ENCODE assay signal across 7 cellular contexts in genomic region chr11:121481484-121482230, GRCh38. TPM values are rescaled to one million over a fixed set of nuclear protein-coding genes. Genes with fewer than 3 reads are reported as not detected.
DNase-seq lines count a peak whose midpoint lies in the region; ATAC-seq, FAIRE-seq and TF ChIP-seq lines count a peak whose summit lies in the region.
"Not testable (repeated sequence)": the region's sequence is repeated elsewhere in the genome, so short reads cannot be mapped to it uniquely, and the experiment has no call there.

No MANE protein-coding gene starts in this region.

- DNase-seq in GM18507 (ENCODE audit: extremely low spot score, insufficient read length, low read depth): not testable (repeated sequence)
- peak; percentile 51 for DNase-seq in GM20000 (ENCODE audit: low spot score)
- DNase-seq in HL-60 (ENCODE audit: low read depth in 1 of 2, low spot score in 1 of 2): peak in 1 of 2 experiments; percentile 73
- DNase-seq in T-helper 2 cell: peak in 3 of 5 experiments; percentile 43 to 97 (median 89)
- peak; percentile 61 to 66 for DNase-seq in activated naive CD4-positive, alpha-beta T cell treated with anti-CD3 and anti-CD28 coated beads, Interleukin-2, amount 50 U/mL, for 72 hours (ENCODE audit: low spot score in 2 of 2)
- peak in 8 of 9 donors; percentile 30 to 80 (median 72) for DNase-seq in naive thymus-derived CD4-positive, alpha-beta T cell

- peaks cover 8 to 51% (median 16%) of the 10 kb centered on the region in 3 experiments for H3K36me3 ChIP-seq in naive thymus-derived CD4-positive, alpha-beta T cell (ENCODE audit: control insufficient read depth in 2 of 3, insufficient read depth in 3 of 3, low read length in 3 of 3)

- H3K9me3 ChIP-seq in naive thymus-derived CD4-positive, alpha-beta T cell (ENCODE audit: control insufficient read depth in 2 of 3, low read length in 3 of 3): not testable (repeated sequence)

- H3K27ac ChIP-seq in HL-60 (replicated peaks): peak overlapping the region; percentile 71
- H3K27ac ChIP-seq in naive thymus-derived CD4-positive, alpha-beta T cell (ENCODE audit: low read depth, low read length): peak overlapping the region; percentile 61

- H3K27ac Mint-ChIP-seq in activated naive CD4-positive, alpha-beta T cell treated with anti-CD3 and anti-CD28 coated beads, Interleukin-2, amount 50 U/mL, for 72 hours: peak overlapping the region; percentile 96 to 97
- H3K27ac Mint-ChIP-seq in naive thymus-derived CD4-positive, alpha-beta T cell: peak overlapping the region; percentile 84 to 97 (median 94)

- H3K27me3 ChIP-seq in HL-60 (ENCODE audit: insufficient read depth, poor library complexity, severe bottlenecking); naive thymus-derived CD4-positive, alpha-beta T cell (ENCODE audit: control insufficient read depth in 2 of 2, insufficient read depth in 2 of 2, low read length in 2 of 2): not testable (repeated sequence)

- H3K36me3 Mint-ChIP-seq in activated naive CD4-positive, alpha-beta T cell treated with anti-CD3 and anti-CD28 coated beads, Interleukin-2, amount 50 U/mL, for 72 hours: peaks cover 28 to 30% of the 10 kb centered on the region in 2 donors
- peaks cover 10 to 49% (median 20%) of the 10 kb centered on the region in 5 donors for H3K36me3 Mint-ChIP-seq in naive thymus-derived CD4-positive, alpha-beta T cell

- FAIRE-seq in GM18507 (lab: Jason Lieb, UNC): peak; percentile 92

- H3K9me3 Mint-ChIP-seq in activated naive CD4-positive, alpha-beta T cell treated with anti-CD3 and anti-CD28 coated beads, Interleukin-2, amount 50 U/mL, for 72 hours; naive thymus-derived CD4-positive, alpha-beta T cell: not testable (repeated sequence)

- not testable (repeated sequence) for H3K4me3 ChIP-seq in HL-60 (replicated peaks; ENCODE audit: insufficient read depth, low read length)
- H3K4me3 ChIP-seq in naive thymus-derived CD4-positive, alpha-beta T cell (ENCODE audit: low read length): peak overlapping the region; percentile 30

- peak overlapping the region; percentile 73 to 89 (median 86) for H3K4me3 Mint-ChIP-seq in naive thymus-derived CD4-positive, alpha-beta T cell

- not testable (repeated sequence) for TF ChIP-seq CTCF in GM20000 (IDR thresholded peaks at IDR 0.05; ENCODE audit: extremely low read depth, missing control alignments); HL-60 (IDR thresholded peaks at IDR 0.05; ENCODE audit: insufficient read depth, low read length)

- H3K4me1 Mint-ChIP-seq in naive thymus-derived CD4-positive, alpha-beta T cell: peaks cover 53 to 90% (median 82%) of the 10 kb centered on the region in 7 donors

- not testable (repeated sequence) for H3K27me3 Mint-ChIP-seq in naive thymus-derived CD4-positive, alpha-beta T cell

- CTCF ChIA-PET in naive thymus-derived CD4-positive, alpha-beta T cell (lab: Charles Lee): interaction anchor here (1.8 kb wide), 1 partner anchor 31 kb away, joined by 6 read pairs; no protein-coding TSS in a partner anchor

- intact Hi-C loops in naive thymus-derived CD4-positive, alpha-beta T cell (cut with micrococcal nuclease): loop anchor here (1.0 kb wide), 8 partner anchors 13 to 232 kb away; partner anchors contain the start of genes SC5D (in 2 of the 2), SORL1 (in 2 of the 2) and SORL1-AS1 (in 2 of the 2)

- peak; percentile 57 for ATAC-seq in HG02943 (IDR thresholded peaks at IDR 0.05; ENCODE audit: low read depth, unreplicated experiment)
- ATAC-seq in activated naive CD4-positive, alpha-beta T cell treated with anti-CD3 and anti-CD28 coated beads, Interleukin-2, amount 50 U/mL, for 72 hours: peak; percentile 87 to 97
- ATAC-seq in naive thymus-derived CD4-positive, alpha-beta T cell: peak; percentile 85

- peaks cover 25 to 52% of the 10 kb centered on the region in 2 donors for H3K4me1 ChIP-seq in naive thymus-derived CD4-positive, alpha-beta T cell (ENCODE audit: control insufficient read depth in 2 of 2, insufficient read depth in 2 of 2, low read length in 2 of 2)

- POLR2A ChIA-PET in naive thymus-derived CD4-positive, alpha-beta T cell (lab: Charles Lee): interaction anchor here (0.7 to 7.9 kb wide), 12 partner anchors 13 to 162 kb away, joined by 3 to 77 read pairs (median 6); partner anchors contain the start of genes SORL1 and SORL1-AS1

RNA-seq across cellular contexts. Expression of gene SORL1, which starts 29.5 kb away (rescaled TPM):
- total RNA-seq in activated naive CD4-positive, alpha-beta T cell treated with anti-CD3 and anti-CD28 coated beads, Interleukin-2, amount 50 U/mL, for 72 hours: 100 to 1,000 TPM in 1 of 2 donors, 10 to 100 TPM in 1; 90.4 to 139 TPM
- total RNA-seq in naive thymus-derived CD4-positive, alpha-beta T cell: 100 to 1,000 TPM; 179 to 555 (median 375) TPM
- polyA plus RNA-seq in naive thymus-derived CD4-positive, alpha-beta T cell: 100 to 1,000 TPM; 165 to 249 TPM
